In the genomic region with DNA sequence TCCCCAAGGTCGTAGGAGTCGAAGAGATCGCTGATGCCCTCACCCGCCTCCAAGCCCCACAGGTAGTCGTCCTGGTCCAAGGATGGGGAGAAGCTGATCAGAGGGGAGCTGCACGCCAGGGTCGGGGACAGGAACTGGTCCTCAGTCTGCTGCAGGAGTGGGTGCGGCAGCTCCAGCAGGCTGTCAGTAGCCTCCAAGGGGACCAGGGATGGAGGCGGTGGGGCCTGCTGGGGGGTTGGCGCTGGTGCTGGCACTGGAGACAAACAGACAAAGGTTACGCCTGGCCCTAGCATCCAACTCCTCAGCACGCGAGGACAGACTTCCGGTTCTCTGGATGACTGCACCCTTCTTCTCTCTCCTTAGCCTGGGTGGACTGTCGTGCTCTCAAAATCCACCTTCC, we compare ENCODE assay signal across 31 cellular contexts. TPM values are rescaled to one million over a fixed set of nuclear protein-coding genes. Genes with fewer than 3 reads are reported as not detected.
"Had no signal": no experiment of that assay in that cellular context is flagged by ENCODE, and none has a peak within 500 bp of the region (broad histone marks: within the 10 kb centered on the region; RNA-seq: fewer than 3 reads in every experiment).

No MANE protein-coding gene starts in this region.

- H3K4me1 ChIP-seq: adrenal gland, ascending aorta, breast epithelium had no signal

- H3K27me3 Mint-ChIP-seq: activated CD4-positive, alpha-beta memory T cell treated with anti-CD3 and anti-CD28 coated beads, Interleukin-2, amount 10 ng/mL, durations not matched to agents 7 days and 5 days; activated CD4-positive, alpha-beta T cell treated with anti-CD3 and anti-CD28 coated beads for 36 hours; activated CD4-positive, alpha-beta T cell treated with anti-CD3 and anti-CD28 coated beads, Interleukin-2, amount 10 ng/mL, durations not matched to agents 24 days and 14 days; activated CD8-positive, alpha-beta memory T cell treated with anti-CD3 and anti-CD28 coated beads, Interleukin-2, amount 10 ng/mL, durations not matched to agents 7 days and 5 days; activated naive CD4-positive, alpha-beta T cell treated with anti-CD3 and anti-CD28 coated beads, Interleukin-2, amount 50 U/mL, for 24 hours; activated naive CD8-positive, alpha-beta T cell treated with anti-CD3 and anti-CD28 coated beads for 36 hours; activated naive CD8-positive, alpha-beta T cell treated with anti-CD3 and anti-CD28 coated beads, Interleukin-2, amount 50 U/mL, for 24 hours; brain; central memory CD8-positive, alpha-beta T cell; dendritic cell treated with granulocyte-macrophage colony-stimulating factor and Interleukin-4, amounts not matched to agents 40 ng/mL and 50 ng/mL, for 4 days had no signal

- H3K4me3 Mint-ChIP-seq: activated CD4-positive, alpha-beta memory T cell treated with anti-CD3 and anti-CD28 coated beads, Interleukin-2, amount 10 ng/mL, durations not matched to agents 7 days and 5 days; activated CD4-positive, alpha-beta T cell treated with anti-CD3 and anti-CD28 coated beads for 36 hours; activated CD4-positive, alpha-beta T cell treated with anti-CD3 and anti-CD28 coated beads, Interleukin-2, amount 10 ng/mL, durations not matched to agents 24 days and 14 days; activated CD8-positive, alpha-beta memory T cell treated with anti-CD3 and anti-CD28 coated beads, Interleukin-2, amount 10 ng/mL, durations not matched to agents 7 days and 5 days; activated naive CD4-positive, alpha-beta T cell treated with anti-CD3 and anti-CD28 coated beads, Interleukin-2, amount 50 U/mL, for 24 hours; activated naive CD8-positive, alpha-beta T cell treated with anti-CD3 and anti-CD28 coated beads for 36 hours; activated naive CD8-positive, alpha-beta T cell treated with anti-CD3 and anti-CD28 coated beads, Interleukin-2, amount 50 U/mL, for 24 hours; activated T-helper 1 cell treated with anti-CD3 and anti-CD28 coated beads, Interleukin-12 subunit alpha, Interleukin-12 subunit beta, Interleukin-2, Interleukin-4 antibody, amounts not matched to agents 30 ng/mL and 10 ng/mL and 1 ng/mL, durations not matched to agents 14 hours and 24 hours and 36 hours; brain; central memory CD8-positive, alpha-beta T cell; dendritic cell treated with granulocyte-macrophage colony-stimulating factor and Interleukin-4, amounts not matched to agents 40 ng/mL and 50 ng/mL, for 4 days; endodermal cell had no signal

- H3K27me3 ChIP-seq: adrenal gland, ascending aorta, breast epithelium had no signal

- ATAC-seq: activated CD4-positive, alpha-beta T cell treated with anti-CD3 and anti-CD28 coated beads for 36 hours; activated CD8-positive, alpha-beta memory T cell treated with anti-CD3 and anti-CD28 coated beads, Interleukin-2, amount 10 ng/mL, durations not matched to agents 7 days and 5 days; activated naive CD8-positive, alpha-beta T cell treated with anti-CD3 and anti-CD28 coated beads, Interleukin-2, amount 50 U/mL, for 24 hours; esophagus mucosa had no signal

- FAIRE-seq: frontal cortex had no signal

- H3K27ac ChIP-seq: adrenal gland, ascending aorta, breast epithelium, coronary artery, dorsolateral prefrontal cortex had no signal

- DNase-seq: activated CD4-positive, alpha-beta memory T cell treated with anti-CD3 and anti-CD28 coated beads, Interleukin-2, amount 10 ng/mL, durations not matched to agents 7 days and 5 days; activated CD4-positive, alpha-beta T cell treated with anti-CD3 and anti-CD28 coated beads for 36 hours; activated CD4-positive, alpha-beta T cell treated with anti-CD3 and anti-CD28 coated beads, Interleukin-2, amount 10 ng/mL, durations not matched to agents 24 days and 14 days; activated CD4-positive, alpha-beta T cell treated with anti-CD3 and anti-CD28 coated beads, Interleukin-2, amount 50 U/mL, for 4 hours; activated CD4-positive, CD25-positive, alpha-beta regulatory T cell; activated CD4-positive, CD25-positive, alpha-beta regulatory T cell treated with anti-CD3 and anti-CD28 coated beads, Interleukin-2, amount 50 U/mL, for 72 hours; activated CD8-positive, alpha-beta memory T cell treated with anti-CD3 and anti-CD28 coated beads, Interleukin-2, amount 10 ng/mL, durations not matched to agents 7 days and 5 days; activated CD8-positive, alpha-beta memory T cell treated with anti-CD3 and anti-CD28 coated beads, Interleukin-2, amount 50 U/mL, for 4 hours; activated gamma-delta T cell; activated naive CD4-positive, alpha-beta T cell treated with Interleukin-2 at 50 U/mL for 16 hours; activated naive CD8-positive, alpha-beta T cell treated with anti-CD3 and anti-CD28 coated beads for 36 hours; activated naive CD8-positive, alpha-beta T cell treated with anti-CD3 and anti-CD28 coated beads, Interleukin-2, amount 50 U/mL, for 24 hours; activated T-cell treated with anti-CD3 and anti-CD28 coated beads, Interleukin-2, amount 50 U/mL, for 1 hour; activated T-cell treated with anti-CD3 and anti-CD28 coated beads, Interleukin-2, amount 50 U/mL, for 48 hours; adrenal gland; dorsolateral prefrontal cortex; effector memory CD4-positive, alpha-beta T cell; endodermal cell; foreskin fibroblast; head of caudate nucleus; T-helper 2 cell had no signal

- H3K27ac Mint-ChIP-seq: activated CD4-positive, alpha-beta memory T cell treated with anti-CD3 and anti-CD28 coated beads, Interleukin-2, amount 10 ng/mL, durations not matched to agents 7 days and 5 days; activated CD4-positive, alpha-beta T cell treated with anti-CD3 and anti-CD28 coated beads for 36 hours; activated CD4-positive, alpha-beta T cell treated with anti-CD3 and anti-CD28 coated beads, Interleukin-2, amount 10 ng/mL, durations not matched to agents 24 days and 14 days; activated CD8-positive, alpha-beta memory T cell treated with anti-CD3 and anti-CD28 coated beads, Interleukin-2, amount 10 ng/mL, durations not matched to agents 7 days and 5 days; activated naive CD4-positive, alpha-beta T cell treated with anti-CD3 and anti-CD28 coated beads, Interleukin-2, amount 50 U/mL, for 24 hours; activated naive CD8-positive, alpha-beta T cell treated with anti-CD3 and anti-CD28 coated beads for 36 hours; activated naive CD8-positive, alpha-beta T cell treated with anti-CD3 and anti-CD28 coated beads, Interleukin-2, amount 50 U/mL, for 24 hours; activated T-helper 1 cell treated with anti-CD3 and anti-CD28 coated beads, Interleukin-12 subunit alpha, Interleukin-12 subunit beta, Interleukin-2, Interleukin-4 antibody, amounts not matched to agents 30 ng/mL and 10 ng/mL and 1 ng/mL, durations not matched to agents 14 hours and 24 hours and 36 hours; brain; dendritic cell treated with granulocyte-macrophage colony-stimulating factor and Interleukin-4, amounts not matched to agents 40 ng/mL and 50 ng/mL, for 4 days; endodermal cell had no signal

- H3K4me1 Mint-ChIP-seq: activated CD4-positive, alpha-beta T cell treated with anti-CD3 and anti-CD28 coated beads for 36 hours; activated CD8-positive, alpha-beta memory T cell treated with anti-CD3 and anti-CD28 coated beads, Interleukin-2, amount 10 ng/mL, durations not matched to agents 7 days and 5 days; activated naive CD4-positive, alpha-beta T cell treated with anti-CD3 and anti-CD28 coated beads, Interleukin-2, amount 50 U/mL, for 24 hours; activated naive CD8-positive, alpha-beta T cell treated with anti-CD3 and anti-CD28 coated beads for 36 hours; activated naive CD8-positive, alpha-beta T cell treated with anti-CD3 and anti-CD28 coated beads, Interleukin-2, amount 50 U/mL, for 24 hours; brain; central memory CD8-positive, alpha-beta T cell had no signal

- H3K36me3 Mint-ChIP-seq: activated naive CD4-positive, alpha-beta T cell treated with anti-CD3 and anti-CD28 coated beads, Interleukin-2, amount 50 U/mL, for 24 hours had no signal

- H3K4me3 ChIP-seq: adrenal gland, ascending aorta, breast epithelium, coronary artery, dorsolateral prefrontal cortex had no signal

- H3K9me3 Mint-ChIP-seq: activated CD4-positive, alpha-beta memory T cell treated with anti-CD3 and anti-CD28 coated beads, Interleukin-2, amount 10 ng/mL, durations not matched to agents 7 days and 5 days; activated CD4-positive, alpha-beta T cell treated with anti-CD3 and anti-CD28 coated beads, Interleukin-2, amount 10 ng/mL, durations not matched to agents 24 days and 14 days; activated naive CD4-positive, alpha-beta T cell treated with anti-CD3 and anti-CD28 coated beads, Interleukin-2, amount 50 U/mL, for 24 hours; activated naive CD8-positive, alpha-beta T cell treated with anti-CD3 and anti-CD28 coated beads for 36 hours; activated naive CD8-positive, alpha-beta T cell treated with anti-CD3 and anti-CD28 coated beads, Interleukin-2, amount 50 U/mL, for 24 hours; activated T-helper 1 cell treated with anti-CD3 and anti-CD28 coated beads, Interleukin-12 subunit alpha, Interleukin-12 subunit beta, Interleukin-2, Interleukin-4 antibody, amounts not matched to agents 30 ng/mL and 10 ng/mL and 1 ng/mL, durations not matched to agents 14 hours and 24 hours and 36 hours; brain; central memory CD8-positive, alpha-beta T cell; dendritic cell treated with granulocyte-macrophage colony-stimulating factor and Interleukin-4, amounts not matched to agents 40 ng/mL and 50 ng/mL, for 4 days; endodermal cell had no signal

- H3K36me3 ChIP-seq: adrenal gland, ascending aorta, breast epithelium had no signal

- H3K9me3 ChIP-seq: adrenal gland, ascending aorta, breast epithelium had no signal

RNA-seq across cellular contexts. Expression of gene E2F2, which starts 21.1 kb away (rescaled TPM):
- total RNA-seq: ascending aorta had no signal

RNA-seq across cellular contexts. Expression of gene ASAP3, which starts 25.9 kb away (rescaled TPM):
- total RNA-seq: activated T-helper 1 cell treated with anti-CD3 and anti-CD28 coated beads, Interleukin-12 subunit alpha, Interleukin-12 subunit beta, Interleukin-2, Interleukin-4 antibody, amounts not matched to agents 30 ng/mL and 10 ng/mL and 1 ng/mL, durations not matched to agents 14 hours and 24 hours and 36 hours had no signal
